30 cellular contexts compared by ENCODE assay signal in genomic region chr20:46905364-46906125, GRCh38. TPM values are rescaled to one million over a fixed set of nuclear protein-coding genes. Genes with fewer than 3 reads are reported as not detected.
A peak's percentile ranks its signal among the peaks of the same experiment; 100 is the strongest.
DNase-seq lines count a peak whose midpoint lies in the region; ATAC-seq, FAIRE-seq and TF ChIP-seq lines count a peak whose summit lies in the region.
"Had no signal": no experiment of that assay in that cellular context is flagged by ENCODE, and none has a peak within 500 bp of the region (broad histone marks: within the 10 kb centered on the region; RNA-seq: fewer than 3 reads in every experiment).

No MANE protein-coding gene starts in this region.

- TF ChIP-seq RAD21 in HepG2 (CRISPR knock-in tag; IDR thresholded peaks at IDR 0.05) = no peak

- CTCF ChIA-PET in HepG2 (lab: Yijun Ruan, JAX; ENCODE audit: low intra/inter-chr PET ratio, low total read pairs) = no interaction called here

- BruUV-seq in HepG2 (replicated peaks; lab: Mats Ljungman, UMichigan) = no TSS peak

- ATAC-seq in HepG2 = no peak
- no peak for ATAC-seq in right lobe of liver
- ATAC-seq in HG03280 (IDR thresholded peaks at IDR 0.05; ENCODE audit: unreplicated experiment) = no peak
- ATAC-seq: activated CD8-positive, alpha-beta T cell treated with anti-CD3 and anti-CD28 coated beads, Interleukin-2, amount 10 ng/mL, durations not matched to agents 7 days and 5 days; K562; left colon; stimulated activated memory B cell treated with anti-CD40 and anti-IgM and Interleukin-4, amounts not matched to agents 10 μg/mL and 1 μg/mL and 100 μg/mL, for 72 hours had no signal

- H3K9me3 ChIP-seq in HepG2 (ENCODE audit: low read length) (no peaks in the 10 kb centered on the region), right lobe of liver (no peaks in the 10 kb centered on the region), esophagus muscularis mucosa (no peaks in the 10 kb centered on the region), sigmoid colon (no peaks in the 10 kb centered on the region)
- H3K9me3 ChIP-seq: BLaER1, ovary had no signal

- H3K27me3 ChIP-seq in HepG2 (ENCODE audit: control insufficient read depth in 1 of 2, insufficient read depth in 2 of 2, low read length in 2 of 2) (peaks cover 8 to 56% of the 10 kb centered on the region in 2 experiments; a peak in 4 of 5 replicates), right lobe of liver (no peaks in the 10 kb centered on the region), esophagus muscularis mucosa (no peaks in the 10 kb centered on the region), sigmoid colon (peaks cover 0 to 6% (median 0%) of the 10 kb centered on the region in 3 donors)
- H3K27me3 ChIP-seq: BLaER1, ovary had no signal

- no peaks in the 10 kb centered on the region for H3K79me2 ChIP-seq in HepG2 (ENCODE audit: insufficient read depth, low read length)

- POLR2A ChIA-PET in HepG2 (lab: Yijun Ruan, JAX) = no interaction called here

- H4K20me1 ChIP-seq in HepG2 (ENCODE audit: insufficient read depth, low read length) = no peaks in the 10 kb centered on the region
- H4K20me1 ChIP-seq: BLaER1 had no signal

- TF ChIP-seq CTCF in HepG2 (CRISPR knock-in tag; IDR thresholded peaks at IDR 0.05) (no peak), right lobe of liver (IDR thresholded peaks at IDR 0.05) (no peak), esophagus muscularis mucosa (IDR thresholded peaks at IDR 0.05) (no peak), sigmoid colon (IDR thresholded peaks at IDR 0.05) (no peak)

- DNase-seq in HepG2 (ENCODE audit: low spot score) (no peak), right lobe of liver (no peak), esophagus muscularis mucosa (ENCODE audit: extremely low spot score) (no peak), sigmoid colon (no peak), T1000 (lab: John Stamatoyannopoulos, UW) (no peak)
- no peak for DNase-seq in stimulated activated CD4-positive, alpha-beta T cell treated with anti-CD3 and anti-CD28 coated beads, Interleukin-2, amount 100 ng/mL, for 24 hours
- no peak for DNase-seq in effector CD4-positive, alpha-beta T cell
- DNase-seq: activated CD4-positive, alpha-beta T cell treated with anti-CD3 and anti-CD28 coated beads for 1 hour; activated CD8-positive, alpha-beta T cell treated with anti-CD3 and anti-CD28 coated beads, Interleukin-2, amount 10 ng/mL, durations not matched to agents 7 days and 5 days; activated effector memory CD4-positive, alpha-beta T cell treated with Interleukin-2 at 50 U/mL for 16 hours; foreskin melanocyte; HCEC 1CT; hippocampal formation; left colon; NCI-H1436; NCI-H2081 treated with DMSO at 0.1 percent for 48 hours; NCI-H226; ovary; retina; stimulated activated CD4-positive, alpha-beta T cell treated with anti-CD3 and anti-CD28 coated beads, Interleukin-4, amount 100 ng/mL, for 4 hours had no signal

- in situ Hi-C loops in HepG2 (cut with HindIII; ENCODE audit: extremely low pct_ligation_motif_present, low pct_unique_long_range_greater_than_20kb) = no loop called here

- no peak overlapping the region for H3K4me2 ChIP-seq in HepG2 (ENCODE audit: low read depth, low read length)
- H3K4me2 ChIP-seq: BLaER1 had no signal

- 12% methylated on average over 5 of the region's 5 CpGs for WGBS in HepG2 (ENCODE audit: low lambda C conversion rate)
- 81% methylated on average over 4 of the region's 5 CpGs for WGBS in right lobe of liver (ENCODE audit: insufficient coverage, low coverage, low lambda C conversion rate, missing lambda C conversion rate)
- 66% methylated on average over 5 of the region's 5 CpGs for WGBS in esophagus muscularis mucosa
- WGBS in sigmoid colon, 2 donors = 68 to 80% methylated on average over 5 of the region's 5 CpGs

- TF ChIP-seq POLR2A in HepG2 (IDR thresholded peaks at IDR 0.05; ENCODE audit: insufficient read depth in 1 of 2, low read depth in 2 of 2, low read length in 2 of 2) (no peak), right lobe of liver (IDR thresholded peaks at IDR 0.05) (no peak), esophagus muscularis mucosa (IDR thresholded peaks at IDR 0.05; ENCODE audit: low read depth) (no peak), sigmoid colon (IDR thresholded peaks at IDR 0.05) (no peak)

- no peak overlapping the region for H3K9ac ChIP-seq in HepG2 (ENCODE audit: insufficient read depth, low read depth, low read length)
- H3K9ac ChIP-seq: BLaER1 had no signal

- H3K27ac ChIP-seq in HepG2 (ENCODE audit: extremely low read length, insufficient read depth, low read length) (no peak overlapping the region), right lobe of liver (no peak overlapping the region), esophagus muscularis mucosa (replicated peaks in 1 of 4) (peak overlapping the region; percentile 12 to 43 (median 21)), sigmoid colon (peak overlapping the region in 3 of 4 donors; percentile 5 to 54 (median 40))
- H3K27ac ChIP-seq: BLaER1, ovary, SK-N-MC had no signal

- no peaks in the 10 kb centered on the region for H3K4me1 ChIP-seq in HepG2 (ENCODE audit: insufficient read depth, low read length)
- no peaks in the 10 kb centered on the region for H3K4me1 ChIP-seq in right lobe of liver
- peaks cover 0 to 8% (median 1%) of the 10 kb centered on the region in 4 donors for H3K4me1 ChIP-seq in esophagus muscularis mucosa
- no peaks in the 10 kb centered on the region for H3K4me1 ChIP-seq in sigmoid colon
- H3K4me1 ChIP-seq: BLaER1 had no signal

- H3K36me3 ChIP-seq in HepG2 (replicated peaks in 1 of 2; ENCODE audit: control insufficient read depth in 1 of 2, insufficient read depth in 2 of 2, low read length in 2 of 2) = no peaks in the 10 kb centered on the region
- no peaks in the 10 kb centered on the region for H3K36me3 ChIP-seq in right lobe of liver
- H3K36me3 ChIP-seq in esophagus muscularis mucosa = no peaks in the 10 kb centered on the region
- H3K36me3 ChIP-seq in sigmoid colon = no peaks in the 10 kb centered on the region
- H3K36me3 ChIP-seq: BLaER1, ovary had no signal

- H3K4me3 ChIP-seq in HepG2 (replicated peaks in 1 of 3; ENCODE audit: insufficient read depth in 1 of 3, low read depth in 2 of 3, low read length in 3 of 3) = no peak overlapping the region
- no peak overlapping the region for H3K4me3 ChIP-seq in right lobe of liver
- no peak overlapping the region for H3K4me3 ChIP-seq in esophagus muscularis mucosa
- H3K4me3 ChIP-seq in sigmoid colon = no peak overlapping the region
- H3K4me3 ChIP-seq: BLaER1, K562, ovary, SK-N-MC had no signal

- no peak for FAIRE-seq in HepG2 (lab: Jason Lieb, UNC)
- FAIRE-seq: G401.6, GM18507, K562 had no signal

- no peak overlapping the region for H2AFZ ChIP-seq in HepG2 (ENCODE audit: low read length)

- TF ChIP-seq EP300 in HepG2 (IDR thresholded peaks at IDR 0.05; ENCODE audit: low read depth in 2 of 2, low read length in 2 of 2) (no peak), HepG2 (CRISPR knock-in tag; IDR thresholded peaks at IDR 0.05; ENCODE audit: borderline replicate concordance) (no peak), esophagus muscularis mucosa (IDR thresholded peaks at IDR 0.05) (no peak), sigmoid colon (IDR thresholded peaks at IDR 0.05) (no peak)

- intact Hi-C loops in HepG2 (cut with micrococcal nuclease; ENCODE audit: unreplicated experiment) (no loop called here), right lobe of liver (cut with DNase I) (no loop called here), esophagus muscularis mucosa (cut with DNase I) (no loop called here), sigmoid colon (cut with DNase I) (no loop called here)

RNA-seq across cellular contexts. Expression of gene EYA2, which starts 10.9 kb away (rescaled TPM):
- total RNA-seq in HepG2 (2016; rRNA removed; fragmentation: Illumina TruSeq; extraction: Trizol) (not detected in 2 replicates), right lobe of liver (1 to 10 TPM in 1 of 6 experiments, under 1 TPM in 5; 0.12 to 3.0 (median 0.49) TPM), esophagus muscularis mucosa (1 to 10 TPM; 1.2 to 5.9 (median 4.2) TPM), sigmoid colon (1 to 10 TPM; 1.2 to 3.3 (median 2.6) TPM)
- total RNA-seq in HepG2 (2016; cell fraction: cytosol; rRNA removed; fragmentation: Illumina TruSeq; extraction: Trizol; ENCODE audit: low read depth) = not detected in 2 replicates
- total RNA-seq in HepG2 (2016; cell fraction: insoluble cytoplasmic fraction; rRNA removed; fragmentation: Illumina TruSeq; extraction: Trizol) = not detected in 2 replicates
- not detected in 2 replicates for total RNA-seq in HepG2 (2016; cell fraction: membrane; rRNA removed; fragmentation: Illumina TruSeq; extraction: Trizol)
- total RNA-seq in HepG2 (2016; cell fraction: nucleus; rRNA removed; fragmentation: Illumina TruSeq; extraction: Trizol) = not detected in 2 replicates
- polyA plus RNA-seq in HepG2 (2011; rRNA removed) (not detected in 2 replicates), sigmoid colon (10 to 100 TPM in 1 of 3 donors, 1 to 10 TPM in 2; 5.4 to 11.8 (median 6.1) TPM)
- polyA plus RNA-seq in HepG2 (2011; cell fraction: cytosol; rRNA removed) = not detected in 2 replicates
- polyA plus RNA-seq in HepG2 (2011; cell fraction: nucleus; rRNA removed) = not detected in 2 replicates
- polyA plus RNA-seq in HepG2 (2012) = not detected in 2 replicates
- polyA plus RNA-seq in HepG2 (2016; cell fraction: cytosol; fragmentation: Illumina TruSeq; extraction: Trizol; ENCODE audit: low read depth) = not detected in 2 replicates
- not detected in 2 replicates for polyA plus RNA-seq in HepG2 (2016; cell fraction: insoluble cytoplasmic fraction; fragmentation: Illumina TruSeq; extraction: Trizol; ENCODE audit: low read depth)
- not detected in 2 replicates for polyA plus RNA-seq in HepG2 (2016; cell fraction: membrane; fragmentation: Illumina TruSeq; extraction: Trizol; ENCODE audit: low read depth)
- not detected in 2 replicates for polyA plus RNA-seq in HepG2 (2016; cell fraction: nucleus; fragmentation: Illumina TruSeq; extraction: Trizol; ENCODE audit: insufficient read depth, low read depth)
- not detected in 2 replicates for polyA minus RNA-seq in HepG2 (2011; rRNA and poly(A)+ RNA removed; ENCODE audit: low replicate concordance)
- not detected in 2 replicates for polyA minus RNA-seq in HepG2 (2011; cell fraction: cytosol; rRNA and poly(A)+ RNA removed)
- not detected in 2 replicates for polyA minus RNA-seq in HepG2 (2011; cell fraction: nucleus; rRNA and poly(A)+ RNA removed)
- total RNA-seq: A673; activated CD8-positive, alpha-beta T cell treated with anti-CD3 and anti-CD28 coated beads, Interleukin-2, amount 10 ng/mL, durations not matched to agents 7 days and 5 days; HT-29; K562; RPMI7951 had no signal

Comparison
In these comparisons a context has a peak if more than half of its experiments do, and no peak if none do; other contexts are left out.
1. H3K27ac ChIP-seq: peak in esophagus muscularis mucosa (4 of 4) and sigmoid colon (3 of 4); none in HepG2 (single experiment) and right lobe of liver (0 of 3).